Comparison of ENCODE assay signal across 2 cellular contexts in the genomic region with DNA sequence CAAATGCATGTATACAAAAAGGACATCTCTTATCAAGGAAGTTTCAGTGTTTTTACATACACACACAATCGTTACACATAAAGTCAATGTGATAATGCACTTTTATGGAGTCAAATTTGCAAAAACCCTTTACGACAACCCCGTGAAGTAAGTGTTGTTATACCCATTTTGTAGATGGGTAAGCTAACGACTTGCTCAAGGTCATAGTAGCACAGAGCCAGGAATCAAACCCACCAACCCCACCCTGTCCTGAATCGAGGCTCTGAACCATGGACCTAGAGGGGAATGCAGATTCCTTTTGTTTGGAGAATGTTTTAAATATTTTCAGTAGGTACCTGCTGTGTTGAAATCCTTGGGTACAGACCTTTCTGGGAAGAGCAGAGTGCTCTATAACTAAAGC.
A peak's percentile ranks its signal among the peaks of the same experiment; 100 is the strongest.
TF ChIP-seq lines count a peak whose summit lies in the region.

No MANE protein-coding gene starts in this region.

TF ChIP-seq in HepG2, 621 proteins besides CTCF, POLR2A, EP300 and RAD21:
- TF ChIP-seq, protein P1, sequence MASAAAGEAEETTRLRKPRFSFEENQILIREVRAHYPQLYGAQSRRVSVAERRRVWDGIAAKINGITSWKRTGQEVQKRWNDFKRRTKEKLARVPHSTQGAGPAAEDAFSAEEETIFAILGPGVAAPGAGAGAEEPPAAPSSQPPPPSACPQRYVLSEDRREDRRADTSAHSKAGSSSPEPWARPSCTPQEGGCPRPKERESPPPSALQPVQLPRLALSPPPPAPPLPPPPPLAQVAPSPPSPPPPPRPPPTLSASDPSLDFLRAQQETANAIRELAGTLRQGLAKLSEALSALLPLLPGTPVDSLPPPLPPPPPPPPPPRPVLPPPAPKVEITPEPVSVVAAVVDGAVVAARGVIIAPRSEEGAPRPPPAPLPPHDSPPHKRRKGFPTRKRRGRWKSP (CRISPR knock-in tag; IDR thresholded peaks at IDR 0.05), result no peak
- TF ChIP-seq ZNF333 (CRISPR knock-in tag; IDR thresholded peaks at IDR 0.05; ENCODE audit: borderline replicate concordance) (no peak), ZNF446 (CRISPR knock-in tag; IDR thresholded peaks at IDR 0.05) (no peak), MIXL1 (CRISPR knock-in tag; IDR thresholded peaks at IDR 0.05) (no peak), ATRX (CRISPR knock-in tag; IDR thresholded peaks at IDR 0.05; ENCODE audit: borderline replicate concordance) (no peak), ZNF629 (CRISPR knock-in tag; conservative IDR thresholded peaks at IDR 0.05) (peak; percentile 83)
- TF ChIP-seq, protein P2, sequence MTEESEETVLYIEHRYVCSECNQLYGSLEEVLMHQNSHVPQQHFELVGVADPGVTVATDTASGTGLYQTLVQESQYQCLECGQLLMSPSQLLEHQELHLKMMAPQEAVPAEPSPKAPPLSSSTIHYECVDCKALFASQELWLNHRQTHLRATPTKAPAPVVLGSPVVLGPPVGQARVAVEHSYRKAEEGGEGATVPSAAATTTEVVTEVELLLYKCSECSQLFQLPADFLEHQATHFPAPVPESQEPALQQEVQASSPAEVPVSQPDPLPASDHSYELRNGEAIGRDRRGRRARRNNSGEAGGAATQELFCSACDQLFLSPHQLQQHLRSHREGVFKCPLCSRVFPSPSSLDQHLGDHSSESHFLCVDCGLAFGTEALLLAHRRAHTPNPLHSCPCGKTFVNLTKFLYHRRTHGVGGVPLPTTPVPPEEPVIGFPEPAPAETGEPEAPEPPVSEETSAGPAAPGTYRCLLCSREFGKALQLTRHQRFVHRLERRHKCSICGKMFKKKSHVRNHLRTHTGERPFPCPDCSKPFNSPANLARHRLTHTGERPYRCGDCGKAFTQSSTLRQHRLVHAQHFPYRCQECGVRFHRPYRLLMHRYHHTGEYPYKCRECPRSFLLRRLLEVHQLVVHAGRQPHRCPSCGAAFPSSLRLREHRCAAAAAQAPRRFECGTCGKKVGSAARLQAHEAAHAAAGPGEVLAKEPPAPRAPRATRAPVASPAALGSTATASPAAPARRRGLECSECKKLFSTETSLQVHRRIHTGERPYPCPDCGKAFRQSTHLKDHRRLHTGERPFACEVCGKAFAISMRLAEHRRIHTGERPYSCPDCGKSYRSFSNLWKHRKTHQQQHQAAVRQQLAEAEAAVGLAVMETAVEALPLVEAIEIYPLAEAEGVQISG (CRISPR knock-in tag; IDR thresholded peaks at IDR 0.05), result no peak
- TF ChIP-seq, protein P3, sequence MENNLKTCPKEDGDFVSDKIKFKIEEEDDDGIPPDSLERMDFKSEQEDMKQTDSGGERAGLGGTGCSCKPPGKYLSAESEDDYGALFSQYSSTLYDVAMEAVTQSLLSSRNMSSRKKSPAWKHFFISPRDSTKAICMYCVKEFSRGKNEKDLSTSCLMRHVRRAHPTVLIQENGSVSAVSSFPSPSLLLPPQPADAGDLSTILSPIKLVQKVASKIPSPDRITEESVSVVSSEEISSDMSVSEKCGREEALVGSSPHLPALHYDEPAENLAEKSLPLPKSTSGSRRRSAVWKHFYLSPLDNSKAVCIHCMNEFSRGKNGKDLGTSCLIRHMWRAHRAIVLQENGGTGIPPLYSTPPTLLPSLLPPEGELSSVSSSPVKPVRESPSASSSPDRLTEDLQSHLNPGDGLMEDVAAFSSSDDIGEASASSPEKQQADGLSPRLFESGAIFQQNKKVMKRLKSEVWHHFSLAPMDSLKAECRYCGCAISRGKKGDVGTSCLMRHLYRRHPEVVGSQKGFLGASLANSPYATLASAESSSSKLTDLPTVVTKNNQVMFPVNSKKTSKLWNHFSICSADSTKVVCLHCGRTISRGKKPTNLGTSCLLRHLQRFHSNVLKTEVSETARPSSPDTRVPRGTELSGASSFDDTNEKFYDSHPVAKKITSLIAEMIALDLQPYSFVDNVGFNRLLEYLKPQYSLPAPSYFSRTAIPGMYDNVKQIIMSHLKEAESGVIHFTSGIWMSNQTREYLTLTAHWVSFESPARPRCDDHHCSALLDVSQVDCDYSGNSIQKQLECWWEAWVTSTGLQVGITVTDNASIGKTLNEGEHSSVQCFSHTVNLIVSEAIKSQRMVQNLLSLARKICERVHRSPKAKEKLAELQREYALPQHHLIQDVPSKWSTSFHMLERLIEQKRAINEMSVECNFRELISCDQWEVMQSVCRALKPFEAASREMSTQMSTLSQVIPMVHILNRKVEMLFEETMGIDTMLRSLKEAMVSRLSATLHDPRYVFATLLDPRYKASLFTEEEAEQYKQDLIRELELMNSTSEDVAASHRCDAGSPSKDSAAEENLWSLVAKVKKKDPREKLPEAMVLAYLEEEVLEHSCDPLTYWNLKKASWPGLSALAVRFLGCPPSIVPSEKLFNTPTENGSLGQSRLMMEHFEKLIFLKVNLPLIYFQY (CRISPR knock-in tag; IDR thresholded peaks at IDR 0.05; ENCODE audit: borderline replicate concordance), result no peak

TF ChIP-seq in K562, 482 proteins besides CTCF, POLR2A, EP300 and RAD21 (continued from another document):
- TF ChIP-seq HNRNPLL (IDR thresholded peaks at IDR 0.05; ENCODE audit: low read depth, low read length, poor library complexity, severe bottlenecking) (no peak), ESRRA (IDR thresholded peaks at IDR 0.05; ENCODE audit: borderline replicate concordance, low read depth) (peak; percentile 95), RBM25 (IDR thresholded peaks at IDR 0.05; ENCODE audit: low read depth, low read length, severe bottlenecking) (peak; percentile 75), SRSF1 (IDR thresholded peaks at IDR 0.05; ENCODE audit: low read depth, low read length) (no peak), ZNF174 (CRISPR knock-in tag; IDR thresholded peaks at IDR 0.05) (no peak), MAFF (IDR thresholded peaks at IDR 0.05; ENCODE audit: low read length) (no peak), ARID1B (IDR thresholded peaks at IDR 0.05) (no peak), RCOR1 (IDR thresholded peaks at IDR 0.05; ENCODE audit: borderline replicate concordance in 1 of 2, low read depth in 2 of 2, low read length in 2 of 2) (0 out of 4 replicates have a peak, but pooled peaks of 1 of the 2 experiments have one; percentile 5), BCOR (IDR thresholded peaks at IDR 0.05) (peak; percentile 73), ZNF232 (CRISPR knock-in tag; IDR thresholded peaks at IDR 0.05) (0 out of 2 replicates have a peak, but pooled peaks have one; percentile 5), KDM1A (IDR thresholded peaks at IDR 0.05) (peak; percentile 10 to 44; a peak in 1 of 4 replicates), ZNF561 (CRISPR knock-in tag; conservative IDR thresholded peaks at IDR 0.05) (no peak), SMARCE1 (IDR thresholded peaks at IDR 0.05) (no peak), ZNF165 (CRISPR knock-in tag; IDR thresholded peaks at IDR 0.05; ENCODE audit: borderline replicate concordance) (no peak), SMARCA5 (IDR thresholded peaks at IDR 0.05) (0 out of 2 replicates have a peak, but pooled peaks have one; percentile 20), CHD4 (IDR thresholded peaks at IDR 0.05; ENCODE audit: insufficient read depth, insufficient replicate concordance, low read depth, low read length, poor library complexity, severe bottlenecking) (peak; percentile 80), HCFC1 (IDR thresholded peaks at IDR 0.05; ENCODE audit: low read depth, low read length) (no peak), STAG1 (CRISPR knock-in tag; IDR thresholded peaks at IDR 0.05; ENCODE audit: borderline replicate concordance) (no peak), IRF2 (CRISPR knock-in tag; IDR thresholded peaks at IDR 0.05) (no peak), ZNF253 (CRISPR knock-in tag; conservative IDR thresholded peaks at IDR 0.05) (no peak), SMAD3 (CRISPR knock-in tag; conservative IDR thresholded peaks at IDR 0.05) (no peak), NRF1 (conservative IDR thresholded peaks at IDR 0.05 in 1 of 2, IDR thresholded peaks at IDR 0.05 in 1 of 2) (no peak)
- TF ChIP-seq, protein P4, sequence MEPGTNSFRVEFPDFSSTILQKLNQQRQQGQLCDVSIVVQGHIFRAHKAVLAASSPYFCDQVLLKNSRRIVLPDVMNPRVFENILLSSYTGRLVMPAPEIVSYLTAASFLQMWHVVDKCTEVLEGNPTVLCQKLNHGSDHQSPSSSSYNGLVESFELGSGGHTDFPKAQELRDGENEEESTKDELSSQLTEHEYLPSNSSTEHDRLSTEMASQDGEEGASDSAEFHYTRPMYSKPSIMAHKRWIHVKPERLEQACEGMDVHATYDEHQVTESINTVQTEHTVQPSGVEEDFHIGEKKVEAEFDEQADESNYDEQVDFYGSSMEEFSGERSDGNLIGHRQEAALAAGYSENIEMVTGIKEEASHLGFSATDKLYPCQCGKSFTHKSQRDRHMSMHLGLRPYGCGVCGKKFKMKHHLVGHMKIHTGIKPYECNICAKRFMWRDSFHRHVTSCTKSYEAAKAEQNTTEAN (CRISPR knock-in tag; IDR thresholded peaks at IDR 0.05), result no peak
- TF ChIP-seq, protein P5, sequence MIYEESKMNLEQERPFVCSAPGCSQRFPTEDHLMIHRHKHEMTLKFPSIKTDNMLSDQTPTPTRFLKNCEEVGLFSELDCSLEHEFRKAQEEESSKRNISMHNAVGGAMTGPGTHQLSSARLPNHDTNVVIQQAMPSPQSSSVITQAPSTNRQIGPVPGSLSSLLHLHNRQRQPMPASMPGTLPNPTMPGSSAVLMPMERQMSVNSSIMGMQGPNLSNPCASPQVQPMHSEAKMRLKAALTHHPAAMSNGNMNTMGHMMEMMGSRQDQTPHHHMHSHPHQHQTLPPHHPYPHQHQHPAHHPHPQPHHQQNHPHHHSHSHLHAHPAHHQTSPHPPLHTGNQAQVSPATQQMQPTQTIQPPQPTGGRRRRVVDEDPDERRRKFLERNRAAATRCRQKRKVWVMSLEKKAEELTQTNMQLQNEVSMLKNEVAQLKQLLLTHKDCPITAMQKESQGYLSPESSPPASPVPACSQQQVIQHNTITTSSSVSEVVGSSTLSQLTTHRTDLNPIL (CRISPR knock-in tag; IDR thresholded peaks at IDR 0.05), result no peak
- TF ChIP-seq, protein P6, sequence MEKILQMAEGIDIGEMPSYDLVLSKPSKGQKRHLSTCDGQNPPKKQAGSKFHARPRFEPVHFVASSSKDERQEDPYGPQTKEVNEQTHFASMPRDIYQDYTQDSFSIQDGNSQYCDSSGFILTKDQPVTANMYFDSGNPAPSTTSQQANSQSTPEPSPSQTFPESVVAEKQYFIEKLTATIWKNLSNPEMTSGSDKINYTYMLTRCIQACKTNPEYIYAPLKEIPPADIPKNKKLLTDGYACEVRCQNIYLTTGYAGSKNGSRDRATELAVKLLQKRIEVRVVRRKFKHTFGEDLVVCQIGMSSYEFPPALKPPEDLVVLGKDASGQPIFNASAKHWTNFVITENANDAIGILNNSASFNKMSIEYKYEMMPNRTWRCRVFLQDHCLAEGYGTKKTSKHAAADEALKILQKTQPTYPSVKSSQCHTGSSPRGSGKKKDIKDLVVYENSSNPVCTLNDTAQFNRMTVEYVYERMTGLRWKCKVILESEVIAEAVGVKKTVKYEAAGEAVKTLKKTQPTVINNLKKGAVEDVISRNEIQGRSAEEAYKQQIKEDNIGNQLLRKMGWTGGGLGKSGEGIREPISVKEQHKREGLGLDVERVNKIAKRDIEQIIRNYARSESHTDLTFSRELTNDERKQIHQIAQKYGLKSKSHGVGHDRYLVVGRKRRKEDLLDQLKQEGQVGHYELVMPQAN (IDR thresholded peaks at IDR 0.05; ENCODE audit: borderline replicate concordance), result no peak
- TF ChIP-seq, protein P7, sequence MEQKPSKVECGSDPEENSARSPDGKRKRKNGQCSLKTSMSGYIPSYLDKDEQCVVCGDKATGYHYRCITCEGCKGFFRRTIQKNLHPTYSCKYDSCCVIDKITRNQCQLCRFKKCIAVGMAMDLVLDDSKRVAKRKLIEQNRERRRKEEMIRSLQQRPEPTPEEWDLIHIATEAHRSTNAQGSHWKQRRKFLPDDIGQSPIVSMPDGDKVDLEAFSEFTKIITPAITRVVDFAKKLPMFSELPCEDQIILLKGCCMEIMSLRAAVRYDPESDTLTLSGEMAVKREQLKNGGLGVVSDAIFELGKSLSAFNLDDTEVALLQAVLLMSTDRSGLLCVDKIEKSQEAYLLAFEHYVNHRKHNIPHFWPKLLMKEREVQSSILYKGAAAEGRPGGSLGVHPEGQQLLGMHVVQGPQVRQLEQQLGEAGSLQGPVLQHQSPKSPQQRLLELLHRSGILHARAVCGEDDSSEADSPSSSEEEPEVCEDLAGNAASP (IDR thresholded peaks at IDR 0.05), result no peak
- TF ChIP-seq, protein P8, sequence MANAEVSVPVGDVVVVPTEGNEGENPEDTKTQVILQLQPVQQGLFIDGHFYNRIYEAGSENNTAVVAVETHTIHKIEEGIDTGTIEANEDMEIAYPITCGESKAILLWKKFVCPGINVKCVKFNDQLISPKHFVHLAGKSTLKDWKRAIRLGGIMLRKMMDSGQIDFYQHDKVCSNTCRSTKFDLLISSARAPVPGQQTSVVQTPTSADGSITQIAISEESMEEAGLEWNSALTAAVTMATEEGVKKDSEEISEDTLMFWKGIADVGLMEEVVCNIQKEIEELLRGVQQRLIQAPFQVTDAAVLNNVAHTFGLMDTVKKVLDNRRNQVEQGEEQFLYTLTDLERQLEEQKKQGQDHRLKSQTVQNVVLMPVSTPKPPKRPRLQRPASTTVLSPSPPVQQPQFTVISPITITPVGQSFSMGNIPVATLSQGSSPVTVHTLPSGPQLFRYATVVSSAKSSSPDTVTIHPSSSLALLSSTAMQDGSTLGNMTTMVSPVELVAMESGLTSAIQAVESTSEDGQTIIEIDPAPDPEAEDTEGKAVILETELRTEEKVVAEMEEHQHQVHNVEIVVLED (CRISPR knock-in tag; IDR thresholded peaks at IDR 0.05), result no peak
- TF ChIP-seq, protein P9, sequence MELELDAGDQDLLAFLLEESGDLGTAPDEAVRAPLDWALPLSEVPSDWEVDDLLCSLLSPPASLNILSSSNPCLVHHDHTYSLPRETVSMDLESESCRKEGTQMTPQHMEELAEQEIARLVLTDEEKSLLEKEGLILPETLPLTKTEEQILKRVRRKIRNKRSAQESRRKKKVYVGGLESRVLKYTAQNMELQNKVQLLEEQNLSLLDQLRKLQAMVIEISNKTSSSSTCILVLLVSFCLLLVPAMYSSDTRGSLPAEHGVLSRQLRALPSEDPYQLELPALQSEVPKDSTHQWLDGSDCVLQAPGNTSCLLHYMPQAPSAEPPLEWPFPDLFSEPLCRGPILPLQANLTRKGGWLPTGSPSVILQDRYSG (tag; conservative IDR thresholded peaks at IDR 0.05; ENCODE audit: low read depth), result no peak
- TF ChIP-seq, protein P10, sequence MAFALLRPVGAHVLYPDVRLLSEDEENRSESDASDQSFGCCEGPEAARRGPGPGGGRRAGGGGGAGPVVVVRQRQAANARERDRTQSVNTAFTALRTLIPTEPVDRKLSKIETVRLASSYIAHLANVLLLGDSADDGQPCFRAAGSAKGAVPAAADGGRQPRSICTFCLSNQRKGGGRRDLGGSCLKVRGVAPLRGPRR (CRISPR knock-in tag; IDR thresholded peaks at IDR 0.05), result no peak
